ENCODE assay signal across 8 cellular contexts in genomic region chr18:9082763-9083510, GRCh38. TPM values are rescaled to one million over a fixed set of nuclear protein-coding genes. Genes with fewer than 3 reads are reported as not detected.
DNase-seq lines count a peak whose midpoint lies in the region; ATAC-seq and TF ChIP-seq lines count a peak whose summit lies in the region.

No MANE protein-coding gene starts in this region.

- peaks cover 60% of the 10 kb centered on the region for H3K4me1 Mint-ChIP-seq in activated CD8-positive, alpha-beta memory T cell treated with anti-CD3 and anti-CD28 coated beads, Interleukin-2, amount 10 ng/mL, durations not matched to agents 7 days and 5 days
- H3K4me1 Mint-ChIP-seq in mesothelial cell of epicardium (no peaks in the 10 kb centered on the region), H9 (no peaks in the 10 kb centered on the region; a peak in 1 of 4 replicates)

- H4K5ac ChIP-seq in H9 (ENCODE audit: insufficient read length, low read depth, low read length) = no peak overlapping the region

- H3K4ac ChIP-seq in H9 (ENCODE audit: low read depth, low read length) = no peak overlapping the region

- no peak overlapping the region for H2BK120ac ChIP-seq in H9 (ENCODE audit: low read depth, low read length, poor library complexity, severe bottlenecking)

- no peak overlapping the region for H3T11ph ChIP-seq in H9 (ENCODE audit: low read length)

- H3K4me3 Mint-ChIP-seq in activated CD8-positive, alpha-beta memory T cell treated with anti-CD3 and anti-CD28 coated beads, Interleukin-2, amount 10 ng/mL, durations not matched to agents 7 days and 5 days = peak overlapping the region; percentile 53
- H3K4me3 Mint-ChIP-seq in mesothelial cell of epicardium = no peak overlapping the region
- no peak overlapping the region for H3K4me3 Mint-ChIP-seq in H9

- peak; percentile 74 for ATAC-seq in HG03139 (IDR thresholded peaks at IDR 0.05; ENCODE audit: unreplicated experiment)
- peak; percentile 84 for ATAC-seq in activated CD8-positive, alpha-beta memory T cell treated with anti-CD3 and anti-CD28 coated beads, Interleukin-2, amount 10 ng/mL, durations not matched to agents 7 days and 5 days

- no CpG with 5 or more reads among the region's 5 CpGs for WGBS in H9 (ENCODE audit: extremely low coverage, insufficient read length, low lambda C conversion rate)

- no peak overlapping the region for H3K14ac ChIP-seq in H9 (ENCODE audit: insufficient read depth, low read length)

- no peak overlapping the region for H3K56ac ChIP-seq in H9 (ENCODE audit: insufficient read length, low read depth, low read length)

- H3K23me2 ChIP-seq in H9 (ENCODE audit: insufficient read length, low read depth, low read length, poor library complexity, severe bottlenecking) = no peaks in the 10 kb centered on the region

- no peaks in the 10 kb centered on the region for H3K9me3 ChIP-seq in H9 (ENCODE audit: control insufficient read depth, low read depth, low read length)

- H3K4me2 ChIP-seq in H9 (ENCODE audit: insufficient read depth, insufficient read length, low read length) = no peak overlapping the region

- H4K8ac ChIP-seq in H9 (replicated peaks; ENCODE audit: insufficient read length, low read depth, low read length) = no peak overlapping the region

- H2BK12ac ChIP-seq in H9 (ENCODE audit: insufficient read length, low read depth, low read length) = no peak overlapping the region

- H3K27me3 Mint-ChIP-seq in activated CD8-positive, alpha-beta memory T cell treated with anti-CD3 and anti-CD28 coated beads, Interleukin-2, amount 10 ng/mL, durations not matched to agents 7 days and 5 days = no peaks in the 10 kb centered on the region
- H3K27me3 Mint-ChIP-seq in mesothelial cell of epicardium (ENCODE audit: low read depth) (no peaks in the 10 kb centered on the region), H9 (ENCODE audit: low read depth) (no peaks in the 10 kb centered on the region)

- no peak overlapping the region for H2BK5ac ChIP-seq in H9 (ENCODE audit: insufficient read length, low read length)

- no peak overlapping the region for H3K23ac ChIP-seq in H9 (ENCODE audit: insufficient read length, low read depth, low read length)

- H3K79me1 ChIP-seq in H9 (ENCODE audit: insufficient read depth, low read depth, low read length, poor library complexity, severe bottlenecking) = no peaks in the 10 kb centered on the region

- H3K9ac ChIP-seq in H9 (ENCODE audit: extremely low read depth, insufficient read length, low read length) = no peak overlapping the region

- no peak overlapping the region for H2AK5ac ChIP-seq in H9 (ENCODE audit: insufficient read length, low read length)

- H3K27me3 ChIP-seq in H9 (ENCODE audit: insufficient read depth, low read length) = no peaks in the 10 kb centered on the region

- no peaks in the 10 kb centered on the region for H3K4me1 ChIP-seq in H9 (ENCODE audit: insufficient read depth, low read length)

- no peak overlapping the region for H3K18ac ChIP-seq in H9 (ENCODE audit: insufficient read length, low read depth, low read length)

- no peaks in the 10 kb centered on the region for H3K9me3 Mint-ChIP-seq in activated CD8-positive, alpha-beta memory T cell treated with anti-CD3 and anti-CD28 coated beads, Interleukin-2, amount 10 ng/mL, durations not matched to agents 7 days and 5 days (ENCODE audit: low read depth)
- peaks cover 3% of the 10 kb centered on the region for H3K9me3 Mint-ChIP-seq in mesothelial cell of epicardium
- no peaks in the 10 kb centered on the region for H3K9me3 Mint-ChIP-seq in H9

- H2BK15ac ChIP-seq in H9 (ENCODE audit: low read depth, low read length) = no peak overlapping the region

- TF ChIP-seq CTCF in mesothelial cell of epicardium (IDR thresholded peaks at IDR 0.05; ENCODE audit: unreplicated experiment) = no peak
- no peak for TF ChIP-seq CTCF in H9 (conservative IDR thresholded peaks at IDR 0.05)

- no peaks in the 10 kb centered on the region for H3K79me2 ChIP-seq in H9 (ENCODE audit: insufficient read depth, low read length)

- H3K27ac ChIP-seq in H9 (ENCODE audit: insufficient read length, low read depth, low read length) = no peak overlapping the region

- no peak overlapping the region for H4K91ac ChIP-seq in H9 (ENCODE audit: insufficient read length, low read depth, low read length)

- DNase-seq in activated T-cell treated with anti-CD3 and anti-CD28 coated beads for 1 hour (ENCODE audit: low read depth) (peak; percentile 16), NCI-H2081 treated with DMSO at 0.1 percent for 48 hours (lab: John Stamatoyannopoulos, UW) (no peak), mesothelial cell of epicardium (ENCODE audit: low spot score in 2 of 2, unreplicated experiment in 2 of 2) (no peak), H9 (no peak)
- no peak for DNase-seq in activated T-cell treated with anti-CD3 and anti-CD28 coated beads, Interleukin-2, amount 50 U/mL, for 1 hour
- peak; percentile 82 for DNase-seq in activated CD8-positive, alpha-beta memory T cell treated with anti-CD3 and anti-CD28 coated beads, Interleukin-2, amount 10 ng/mL, durations not matched to agents 7 days and 5 days
- peak; percentile 20 for DNase-seq in stimulated activated CD4-positive, alpha-beta T cell treated with anti-CD3 and anti-CD28 coated beads, Interleukin-12 subunit alpha, Interleukin-12 subunit beta, amount 100 ng/mL, for 4 hours

- CTCF ChIA-PET in activated CD8-positive, alpha-beta memory T cell treated with anti-CD3 and anti-CD28 coated beads, Interleukin-2, amount 10 ng/mL, durations not matched to agents 7 days and 5 days (lab: Charles Lee) = interaction anchor here (0.8 to 2.2 kb wide), 11 partner anchors 9 to 64 kb away, joined by 3 to 14 read pairs (median 6); partner anchors contain the start of gene NDUFV2

- H3K27ac Mint-ChIP-seq in activated CD8-positive, alpha-beta memory T cell treated with anti-CD3 and anti-CD28 coated beads, Interleukin-2, amount 10 ng/mL, durations not matched to agents 7 days and 5 days = peak overlapping the region; percentile 94
- no peak overlapping the region for H3K27ac Mint-ChIP-seq in mesothelial cell of epicardium
- no peak overlapping the region for H3K27ac Mint-ChIP-seq in H9

- H3K36me3 Mint-ChIP-seq in activated CD8-positive, alpha-beta memory T cell treated with anti-CD3 and anti-CD28 coated beads, Interleukin-2, amount 10 ng/mL, durations not matched to agents 7 days and 5 days = peaks cover 28% of the 10 kb centered on the region
- H3K36me3 Mint-ChIP-seq in mesothelial cell of epicardium (no peaks in the 10 kb centered on the region), H9 (ENCODE audit: insufficient read depth in 1 of 3, low read depth in 3 of 3) (no peaks in the 10 kb centered on the region)

- H4K20me1 ChIP-seq in H9 (ENCODE audit: control insufficient read depth, insufficient read depth, insufficient read length) = no peaks in the 10 kb centered on the region

- no peak overlapping the region for H2AFZ ChIP-seq in H9 (ENCODE audit: low read length)

- H2BK20ac ChIP-seq in H9 (ENCODE audit: low read depth, low read length, poor library complexity, severe bottlenecking) = no peak overlapping the region

RNA-seq across cellular contexts. Expression of gene NDUFV2, which starts 19.6 kb away (rescaled TPM):
- 100 to 1,000 TPM; 222 to 302 TPM for total RNA-seq in activated CD8-positive, alpha-beta memory T cell treated with anti-CD3 and anti-CD28 coated beads, Interleukin-2, amount 10 ng/mL, durations not matched to agents 7 days and 5 days
- total RNA-seq in mesothelial cell of epicardium (99.9 to 114 TPM (median 106 TPM) in 3 replicates), H9 (2021) (206 and 207 TPM in 2 replicates)

RNA-seq across cellular contexts. Expression of gene ANKRD12, which starts 53.6 kb away (rescaled TPM):
- 10 to 100 TPM; 67.5 to 76.9 TPM for total RNA-seq in activated CD8-positive, alpha-beta memory T cell treated with anti-CD3 and anti-CD28 coated beads, Interleukin-2, amount 10 ng/mL, durations not matched to agents 7 days and 5 days
- total RNA-seq in mesothelial cell of epicardium (47.6 to 50.7 TPM (median 49.7 TPM) in 3 replicates), H9 (2021) (36.0 and 38.9 TPM in 2 replicates)

Comparison
In these comparisons a context has a peak if more than half of its experiments do, and no peak if none do; other contexts are left out.
1. DNase-seq: peak in activated T-cell treated with anti-CD3 and anti-CD28 coated beads for 1 hour (single experiment), activated CD8-positive, alpha-beta memory T cell treated with anti-CD3 and anti-CD28 coated beads, Interleukin-2, amount 10 ng/mL, durations not matched to agents 7 days and 5 days (single experiment) and stimulated activated CD4-positive, alpha-beta T cell treated with anti-CD3 and anti-CD28 coated beads, Interleukin-12 subunit alpha, Interleukin-12 subunit beta, amount 100 ng/mL, for 4 hours (single experiment); none in activated T-cell treated with anti-CD3 and anti-CD28 coated beads, Interleukin-2, amount 50 U/mL, for 1 hour (single experiment), NCI-H2081 treated with DMSO at 0.1 percent for 48 hours (single experiment), mesothelial cell of epicardium (0 of 2) and H9 (single experiment).